2 cellular contexts compared by ENCODE assay signal in genomic region chr10:114538544-114538906, GRCh38.
TF ChIP-seq lines count a peak whose summit lies in the region.

No MANE protein-coding gene starts in this region.

TF ChIP-seq in H1, 55 proteins besides CTCF, POLR2A, EP300 and RAD21:
- TF ChIP-seq JUND (IDR thresholded peaks at IDR 0.05; ENCODE audit: low read length), result no peak
- 0 out of 2 replicates have a peak, but pooled peaks have one; percentile 6 for TF ChIP-seq EGR1 (IDR thresholded peaks at IDR 0.05; ENCODE audit: borderline replicate concordance, low read depth, low read length)

TF ChIP-seq in SK-N-SH, 30 proteins besides CTCF, POLR2A, EP300 and RAD21:
- TF ChIP-seq RCOR1 (IDR thresholded peaks at IDR 0.05; ENCODE audit: low read length), result no peak
- TF ChIP-seq ZBTB33 (IDR thresholded peaks at IDR 0.05; ENCODE audit: borderline replicate concordance, low read depth), result no peak
- no peak for TF ChIP-seq GATA2 (CRISPR knock-in tag; IDR thresholded peaks at IDR 0.05)
- TF ChIP-seq TAF1 (IDR thresholded peaks at IDR 0.05; ENCODE audit: borderline replicate concordance, low read depth, low read length), result no peak
- TF ChIP-seq NRF1 (IDR thresholded peaks at IDR 0.05; ENCODE audit: low read depth, low read length), result no peak
- TF ChIP-seq PBX3 (IDR thresholded peaks at IDR 0.05), result no peak
- TF ChIP-seq YY1 (IDR thresholded peaks at IDR 0.05; ENCODE audit: low read depth), result no peak
- no peak for TF ChIP-seq MEF2A (IDR thresholded peaks at IDR 0.05; ENCODE audit: borderline replicate concordance, low read depth)
- TF ChIP-seq SMC3 (IDR thresholded peaks at IDR 0.05; ENCODE audit: low read depth, low read length), result no peak
- TF ChIP-seq TCF12 (IDR thresholded peaks at IDR 0.05), result no peak
- TF ChIP-seq FOSL2 (IDR thresholded peaks at IDR 0.05; ENCODE audit: borderline replicate concordance, low read depth), result no peak
- no peak for TF ChIP-seq FOXJ3 (CRISPR knock-in tag; IDR thresholded peaks at IDR 0.05)
- no peak for TF ChIP-seq IRF3 (IDR thresholded peaks at IDR 0.05; ENCODE audit: low read depth, low read length)
- no peak for TF ChIP-seq RFX5 (IDR thresholded peaks at IDR 0.05; ENCODE audit: low read length)
- no peak for TF ChIP-seq GABPA (IDR thresholded peaks at IDR 0.05; ENCODE audit: low read depth)
- TF ChIP-seq EZH2phosphoT487 (IDR thresholded peaks at IDR 0.05; ENCODE audit: borderline replicate concordance, low read depth), result no peak
- TF ChIP-seq POLR2AphosphoS5 (IDR thresholded peaks at IDR 0.05; ENCODE audit: low read depth, low read length), result no peak
- TF ChIP-seq JUND (IDR thresholded peaks at IDR 0.05), result no peak
